In the genomic region with DNA sequence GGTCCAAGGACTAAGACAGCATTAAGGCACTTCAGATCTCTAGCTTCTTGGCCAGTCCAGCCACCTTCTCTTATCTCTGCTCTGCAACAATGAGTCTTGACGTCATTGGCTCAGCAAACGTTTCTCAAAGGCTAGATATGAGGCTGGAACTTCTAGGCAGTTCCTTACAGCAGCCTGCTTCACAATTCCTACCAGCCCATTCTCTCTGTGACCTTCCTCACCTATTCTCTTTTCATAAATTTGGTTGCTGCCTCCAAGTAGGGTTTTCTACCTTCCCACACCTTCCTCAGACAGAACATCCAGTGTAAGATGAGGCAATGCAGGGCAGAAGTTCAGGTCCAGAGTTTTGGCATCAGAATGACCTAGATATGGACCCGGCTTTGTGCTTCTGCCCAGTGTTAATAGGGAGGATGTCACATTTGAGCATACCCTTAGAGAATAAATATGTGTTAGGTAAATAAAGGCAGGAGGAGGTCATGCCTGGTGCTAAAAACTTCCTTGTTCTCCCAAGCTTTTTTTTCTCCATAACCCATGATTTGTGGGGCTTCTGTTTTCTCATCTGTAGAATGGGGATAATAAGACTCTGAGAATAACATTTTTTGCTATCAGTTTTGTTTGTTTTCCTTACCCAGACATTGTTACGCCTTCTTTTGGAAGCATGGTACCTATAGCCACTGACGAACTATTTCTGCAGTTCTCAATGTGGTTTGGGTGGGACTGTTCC, we compare ENCODE assay signal across 28 cellular contexts.
"Had no signal": no experiment of that assay in that cellular context is flagged by ENCODE, and none has a peak within 500 bp of the region (broad histone marks: within the 10 kb centered on the region; RNA-seq: fewer than 3 reads in every experiment).

No MANE protein-coding gene starts in this region.

- H3K36me3 ChIP-seq: heart left ventricle, thyroid gland, upper lobe of left lung, vagina had no signal

- H3K4me1 ChIP-seq: upper lobe of left lung had no signal

- H3K9me3 ChIP-seq: heart left ventricle, mucosa of descending colon, thyroid gland, upper lobe of left lung, vagina had no signal

- H3K4me3 ChIP-seq: heart left ventricle, lung, mucosa of descending colon, skin epidermis, thyroid gland, upper lobe of left lung, vagina had no signal

- DNase-seq: activated CD4-positive, alpha-beta T cell treated with anti-CD3 and anti-CD28 coated beads for 4 hours; activated CD4-positive, alpha-beta T cell treated with anti-CD3 and anti-CD28 coated beads, Interleukin-2, amount 50 U/mL, for 4 hours; activated naive CD4-positive, alpha-beta T cell; activated T-cell treated with anti-CD3 and anti-CD28 coated beads for 4 hours; activated T-cell treated with anti-CD3 and anti-CD28 coated beads, Interleukin-2, amount 50 U/mL, for 72 hours; anterior cingulate cortex; dermis blood vessel endothelial cell; effector CD4-positive, alpha-beta T cell; foreskin fibroblast; heart left ventricle; mesendoderm; mucosa of descending colon; stimulated activated CD4-positive, alpha-beta T cell treated with anti-CD3 and anti-CD28 coated beads, Interleukin-12 subunit alpha, Interleukin-12 subunit beta, amount 100 ng/mL, for 4 hours; stimulated activated CD4-positive, alpha-beta T cell treated with anti-CD3 and anti-CD28 coated beads, Interleukin-4, amount 100 ng/mL, for 1 hour; stimulated activated naive CD8-positive, alpha-beta T cell treated with anti-CD3 and anti-CD28 coated beads, Interleukin-15, Interleukin-2, amounts not matched to agents 100 U/mL and 50 U/mL, for 24 hours; substantia nigra; T-helper 17 cell; T1000; thyroid gland; upper lobe of left lung had no signal

- H3K27ac ChIP-seq: heart left ventricle, skin epidermis, upper lobe of left lung, vagina had no signal

- FAIRE-seq: colon, endometrium had no signal

- ATAC-seq: activated naive CD4-positive, alpha-beta T cell treated with anti-CD3 and anti-CD28 coated beads, Interleukin-2, amount 50 U/mL, for 72 hours; activated T-cell treated with anti-CD3 and anti-CD28 coated beads, Interleukin-2, amount 50 U/mL, for 72 hours; mucosa of descending colon; natural killer cell treated with Interleukin-12 subunit alpha and Interleukin-12 subunit beta and Interleukin-15 and Interleukin-18, amount 100 ng/mL, for 72 hours; sciatic nerve; stimulated activated naive CD8-positive, alpha-beta T cell treated with anti-CD3 and anti-CD28 coated beads, Interleukin-15, Interleukin-2, amounts not matched to agents 100 U/mL and 50 U/mL, for 24 hours; T-helper 17 cell had no signal

- H3K27me3 ChIP-seq: heart left ventricle, thyroid gland, upper lobe of left lung, vagina had no signal
